Comparison of ENCODE assay signal across 1 cellular context in genomic region chr22:39503590-39503989, GRCh38.
TF ChIP-seq lines count a peak whose summit lies in the region.

No MANE protein-coding gene starts in this region.

TF ChIP-seq in endothelial cell of umbilical vein, 7 proteins besides CTCF, POLR2A, EP300 and RAD21 (continued from another document):
- TF ChIP-seq MAX (IDR thresholded peaks at IDR 0.05; ENCODE audit: insufficient read depth, insufficient read length): no peak
- no peak for TF ChIP-seq POLR2AphosphoS5 (IDR thresholded peaks at IDR 0.05; ENCODE audit: insufficient read depth, low read depth, low read length)
